In the genomic region with DNA sequence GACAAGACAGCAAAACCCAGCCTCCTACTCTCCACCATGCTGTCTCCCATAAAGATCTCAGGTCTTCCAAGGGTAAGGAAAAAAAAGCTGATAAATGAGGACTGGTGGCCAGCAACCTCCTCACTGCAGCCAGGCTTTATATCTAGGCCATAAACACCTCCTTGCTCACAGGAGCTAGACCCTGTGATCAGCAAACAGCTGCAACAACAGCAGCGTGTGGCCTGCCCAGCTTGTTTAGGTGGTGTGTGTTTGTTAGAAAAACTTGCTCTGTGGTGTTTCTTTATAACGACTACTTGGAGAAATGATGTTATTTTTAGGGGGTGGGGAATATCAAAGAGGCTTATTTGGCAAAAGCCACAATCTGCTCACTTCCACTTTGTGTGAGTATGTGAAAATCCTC, we compare ENCODE assay signal across 30 cellular contexts.
"Had no signal": no experiment of that assay in that cellular context is flagged by ENCODE, and none has a peak within 500 bp of the region (broad histone marks: within the 10 kb centered on the region; RNA-seq: fewer than 3 reads in every experiment).

No MANE protein-coding gene starts in this region.

- H3K27ac ChIP-seq: ascending aorta, breast epithelium, cardiac muscle cell, colonic mucosa, dorsolateral prefrontal cortex, heart left ventricle, VCaP had no signal

- H3K27me3 ChIP-seq: ascending aorta, breast epithelium, cardiac muscle cell, colonic mucosa, dorsolateral prefrontal cortex, heart left ventricle had no signal

- H3K9me3 ChIP-seq: ascending aorta, breast epithelium, colonic mucosa, heart left ventricle had no signal

- H3K4me1 ChIP-seq: ascending aorta, breast epithelium, colonic mucosa, heart left ventricle had no signal

- H3K36me3 ChIP-seq: ascending aorta, breast epithelium, cardiac muscle cell, colonic mucosa, heart left ventricle had no signal

- DNase-seq: activated CD4-positive, alpha-beta memory T cell treated with anti-CD3 and anti-CD28 coated beads, Interleukin-2, amount 10 ng/mL, durations not matched to agents 7 days and 5 days; activated CD4-positive, alpha-beta T cell treated with anti-CD3 and anti-CD28 coated beads for 1 hour; activated CD4-positive, alpha-beta T cell treated with anti-CD3 and anti-CD28 coated beads for 4 hours; activated CD4-positive, alpha-beta T cell treated with anti-CD3 and anti-CD28 coated beads, Interleukin-2, amount 10 ng/mL, durations not matched to agents 7 days and 5 days; activated CD4-positive, alpha-beta T cell treated with anti-CD3 and anti-CD28 coated beads, Interleukin-2, amount 50 U/mL, for 4 hours; activated CD8-positive, alpha-beta memory T cell treated with anti-CD3 and anti-CD28 coated beads, Interleukin-2, amount 50 U/mL, for 48 hours; activated gamma-delta T cell; activated naive CD4-positive, alpha-beta T cell; activated naive CD4-positive, alpha-beta T cell treated with anti-CD3 and anti-CD28 coated beads, Interleukin-2, amount 10 ng/mL, durations not matched to agents 7 days and 5 days; activated naive CD8-positive, alpha-beta T cell treated with anti-CD3 and anti-CD28 coated beads, Interleukin-2, amount 10 ng/mL, durations not matched to agents 7 days and 5 days; activated T-cell treated with anti-CD3 and anti-CD28 coated beads for 4 hours; activated T-cell treated with anti-CD3 and anti-CD28 coated beads, Interleukin-2, amount 50 U/mL, for 24 hours; activated T-cell treated with anti-CD3 and anti-CD28 coated beads, Interleukin-2, amount 50 U/mL, for 72 hours; central memory CD4-positive, alpha-beta T cell; cerebellar nuclear complex; colonic mucosa; dorsolateral prefrontal cortex; effector memory CD4-positive, alpha-beta T cell; endodermal cell; foreskin fibroblast; glutamatergic neuron; heart left ventricle; T-helper 2 cell had no signal

- ATAC-seq: activated naive CD4-positive, alpha-beta T cell treated with anti-CD3 and anti-CD28 coated beads, Interleukin-2, amount 50 U/mL, for 72 hours; activated T-cell treated with anti-CD3 and anti-CD28 coated beads, Interleukin-2, amount 50 U/mL, for 72 hours; esophagus mucosa; heart left ventricle; WTC11 had no signal

- H3K4me3 ChIP-seq: ascending aorta, breast epithelium, cardiac muscle cell, colonic mucosa, dorsolateral prefrontal cortex, heart left ventricle had no signal
